ENCODE assay signal across 22 cellular contexts in the genomic region with DNA sequence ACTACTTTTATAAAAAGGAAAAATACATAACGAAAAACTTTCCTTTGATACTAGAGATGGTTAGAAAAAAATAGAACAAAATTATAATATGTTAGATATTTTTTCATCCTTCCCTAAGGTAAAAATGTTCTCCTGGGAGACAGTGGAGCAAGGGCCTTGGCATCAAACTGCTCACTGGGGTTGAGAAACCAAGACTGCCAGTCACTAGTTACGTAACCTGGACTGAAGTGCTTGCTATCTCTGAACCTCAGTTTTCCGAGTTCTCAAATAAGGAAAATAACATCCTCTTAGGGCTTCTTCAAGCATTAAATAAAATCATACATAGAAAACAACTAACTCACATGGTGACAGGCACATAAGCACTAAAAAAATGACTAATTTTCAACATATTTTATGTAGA. TPM values are rescaled to one million over a fixed set of nuclear protein-coding genes. Genes with fewer than 3 reads are reported as not detected.
A peak's percentile ranks its signal among the peaks of the same experiment; 100 is the strongest.
DNase-seq lines count a peak whose midpoint lies in the region; ATAC-seq and TF ChIP-seq lines count a peak whose summit lies in the region.
"Had no signal": no experiment of that assay in that cellular context is flagged by ENCODE, and none has a peak within 500 bp of the region (broad histone marks: within the 10 kb centered on the region; RNA-seq: fewer than 3 reads in every experiment).

No MANE protein-coding gene starts in this region.

- dilution Hi-C loops in mammary epithelial cell (cut with HindIII; ENCODE audit: low sequenced_read_pairs) = no loop called here

- no peak for ATAC-seq in GM19328 (IDR thresholded peaks at IDR 0.05; ENCODE audit: unreplicated experiment)
- ATAC-seq: activated CD4-positive, CD25-positive, alpha-beta regulatory T cell treated with anti-CD3 and anti-CD28 coated beads, Interleukin-2, amount 50 U/mL, for 24 hours; activated naive CD8-positive, alpha-beta T cell treated with anti-CD3 and anti-CD28 coated beads, Interleukin-2, amount 50 U/mL, for 24 hours; stimulated activated memory B cell treated with anti-CD40 and anti-IgM and Interleukin-4, amounts not matched to agents 10 μg/mL and 1 μg/mL and 100 μg/mL, for 72 hours had no signal

- CTCF ChIA-PET in mammary epithelial cell (lab: Charles Lee; ENCODE audit: low non-redundant PET) = interaction anchor here (0.5 kb wide), 1 partner anchor 384 kb away, joined by 3 read pairs; no protein-coding TSS in a partner anchor

- H3K4me1 ChIP-seq in ACC112 (ENCODE audit: control insufficient read depth, insufficient read depth, low read length, unreplicated experiment) (peaks cover 71% of the 10 kb centered on the region), GM23248 (ENCODE audit: insufficient read depth) (peaks cover 74% of the 10 kb centered on the region), mammary epithelial cell (ENCODE audit: insufficient read depth, low read length) (peaks cover 17% of the 10 kb centered on the region)
- H3K4me1 ChIP-seq: BLaER1 had no signal

- no peaks in the 10 kb centered on the region for H3K9me3 ChIP-seq in GM23248 (ENCODE audit: low read depth)
- no peaks in the 10 kb centered on the region for H3K9me3 ChIP-seq in mammary epithelial cell (replicated peaks; ENCODE audit: insufficient read depth, low read length)
- H3K9me3 ChIP-seq: BLaER1 had no signal

- H4K20me1 ChIP-seq in GM23248 (ENCODE audit: insufficient read depth) (no peaks in the 10 kb centered on the region), mammary epithelial cell (ENCODE audit: insufficient read depth, low read length) (no peaks in the 10 kb centered on the region)
- H4K20me1 ChIP-seq: BLaER1 had no signal

- H3K27me3 Mint-ChIP-seq in mesothelial cell of epicardium (ENCODE audit: low read depth) = no peaks in the 10 kb centered on the region

- peaks cover 33% of the 10 kb centered on the region for H3K4me1 Mint-ChIP-seq in mesothelial cell of epicardium
- H3K4me1 Mint-ChIP-seq: activated naive CD8-positive, alpha-beta T cell treated with anti-CD3 and anti-CD28 coated beads, Interleukin-2, amount 50 U/mL, for 24 hours; memory B cell; naive B cell; stimulated activated memory B cell treated with anti-CD40 and anti-IgM and Interleukin-4, amounts not matched to agents 10 μg/mL and 1 μg/mL and 100 μg/mL, for 72 hours had no signal

- DNase-seq in GM23248 (peak; percentile 71), mammary epithelial cell (no peak), iris pigment epithelial cell (ENCODE audit: low read depth) (peak; percentile 68), UCSD-AML1 (lab: John Stamatoyannopoulos, UW; ENCODE audit: unreplicated experiment) (no peak), mesothelial cell of epicardium (ENCODE audit: low spot score in 2 of 2, unreplicated experiment in 2 of 2) (no peak), anterior cingulate cortex (lab: John Stamatoyannopoulos, UW) (no peak)
- DNase-seq: activated CD4-positive, alpha-beta memory T cell treated with anti-CD3 and anti-CD28 coated beads for 36 hours; activated effector memory CD4-positive, alpha-beta T cell treated with anti-CD3 and anti-CD28 coated beads, Interleukin-2, amount 50 U/mL, for 16 hours; activated naive CD8-positive, alpha-beta T cell treated with anti-CD3 and anti-CD28 coated beads, Interleukin-2, amount 50 U/mL, for 24 hours; Calu3; head of caudate nucleus; naive B cell; NCI-H2029 treated with DMSO at 0.1 percent for 48 hours; NCI-H446; retina; stimulated activated CD4-positive, alpha-beta T cell treated with anti-CD3 and anti-CD28 coated beads, Interleukin-4, amount 100 ng/mL, for 1 hour had no signal

- H3K27me3 ChIP-seq in ACC112 (ENCODE audit: insufficient read depth, low read length) (no peaks in the 10 kb centered on the region), GM23248 (replicated peaks; ENCODE audit: insufficient read depth) (no peaks in the 10 kb centered on the region), mammary epithelial cell (ENCODE audit: insufficient read depth, low read length) (no peaks in the 10 kb centered on the region)
- H3K27me3 ChIP-seq: BLaER1 had no signal

- H3K9ac ChIP-seq in GM23248 (peak overlapping the region; percentile 80), mammary epithelial cell (ENCODE audit: insufficient read depth, low read length) (no peak overlapping the region)
- H3K9ac ChIP-seq: BLaER1 had no signal

- no peaks in the 10 kb centered on the region for H3K36me3 Mint-ChIP-seq in mesothelial cell of epicardium
- H3K36me3 Mint-ChIP-seq: activated CD4-positive, alpha-beta memory T cell treated with anti-CD3 and anti-CD28 coated beads for 36 hours; memory B cell; naive B cell; stimulated activated memory B cell treated with anti-CD40 and anti-IgM and Interleukin-4, amounts not matched to agents 10 μg/mL and 1 μg/mL and 100 μg/mL, for 72 hours had no signal

- in situ Hi-C loops in GM23248 (cut with MboI) (no loop called here), mammary epithelial cell (cut with MboI; ENCODE audit: low sequenced_read_pairs in 2 of 2) (no loop called here)

- H3K9me2 ChIP-seq in GM23248 (ENCODE audit: insufficient read depth) = no peaks in the 10 kb centered on the region

- H3K4me2 ChIP-seq in GM23248 (ENCODE audit: unreplicated experiment) (peak overlapping the region; percentile 54), mammary epithelial cell (ENCODE audit: insufficient read depth, low read depth, low read length) (no peak overlapping the region)
- H3K4me2 ChIP-seq: BLaER1 had no signal

- no peak overlapping the region for H3K4me3 Mint-ChIP-seq in mesothelial cell of epicardium
- H3K4me3 Mint-ChIP-seq: activated CD4-positive, alpha-beta memory T cell treated with anti-CD3 and anti-CD28 coated beads for 36 hours; activated naive CD8-positive, alpha-beta T cell treated with anti-CD3 and anti-CD28 coated beads, Interleukin-2, amount 50 U/mL, for 24 hours; memory B cell; naive B cell; stimulated activated memory B cell treated with anti-CD40 and anti-IgM and Interleukin-4, amounts not matched to agents 10 μg/mL and 1 μg/mL and 100 μg/mL, for 72 hours had no signal

- H3K27ac Mint-ChIP-seq in mesothelial cell of epicardium = no peak overlapping the region
- H3K27ac Mint-ChIP-seq: activated CD4-positive, alpha-beta memory T cell treated with anti-CD3 and anti-CD28 coated beads for 36 hours; activated naive CD8-positive, alpha-beta T cell treated with anti-CD3 and anti-CD28 coated beads, Interleukin-2, amount 50 U/mL, for 24 hours; memory B cell; naive B cell; stimulated activated memory B cell treated with anti-CD40 and anti-IgM and Interleukin-4, amounts not matched to agents 10 μg/mL and 1 μg/mL and 100 μg/mL, for 72 hours had no signal

- peak overlapping the region; percentile 8; the same call in 1 of the 2 replicates for H3K4me3 ChIP-seq in ACC112 (ENCODE audit: low read depth, low read length)
- peak overlapping the region; percentile 22; the same call in 1 of the 2 replicates for H3K4me3 ChIP-seq in GM23248
- H3K4me3 ChIP-seq in mammary epithelial cell (replicated peaks in 1 of 3; ENCODE audit: insufficient read depth in 1 of 3, low read depth in 2 of 3, low read length in 3 of 3) = no peak overlapping the region
- H3K4me3 ChIP-seq: BLaER1 had no signal

- no peak for TF ChIP-seq CTCF in mammary epithelial cell (conservative IDR thresholded peaks at IDR 0.05 in 1 of 2, IDR thresholded peaks at IDR 0.05 in 1 of 2; ENCODE audit: extremely low read depth in 1 of 2, insufficient read depth in 1 of 2, low read depth in 1 of 2, low read length in 2 of 2)
- TF ChIP-seq CTCF in mesothelial cell of epicardium (IDR thresholded peaks at IDR 0.05; ENCODE audit: unreplicated experiment) = no peak

- peak overlapping the region; percentile 87 for H3K27ac ChIP-seq in ACC112 (ENCODE audit: low read depth, low read length)
- peak overlapping the region; percentile 98 for H3K27ac ChIP-seq in GM23248
- peak overlapping the region; percentile 38 for H3K27ac ChIP-seq in mammary epithelial cell (ENCODE audit: insufficient read depth, low read depth, low read length)
- H3K27ac ChIP-seq: BLaER1 had no signal

- intact Hi-C loops in mammary epithelial cell (cut with micrococcal nuclease) = no loop called here

- H3K79me2 ChIP-seq in ACC112 (ENCODE audit: control insufficient read depth, insufficient read depth, low read length, unreplicated experiment) = peaks cover 2% of the 10 kb centered on the region
- H3K79me2 ChIP-seq in GM23248 (ENCODE audit: insufficient read depth) = peaks cover 64% of the 10 kb centered on the region
- H3K79me2 ChIP-seq in mammary epithelial cell (ENCODE audit: insufficient read depth, low read length) = peaks cover 66% of the 10 kb centered on the region

- no peaks in the 10 kb centered on the region for H3K36me3 ChIP-seq in ACC112 (ENCODE audit: insufficient read depth, low read length)
- H3K36me3 ChIP-seq in GM23248 (ENCODE audit: low read depth) = no peaks in the 10 kb centered on the region
- peaks cover 8% of the 10 kb centered on the region for H3K36me3 ChIP-seq in mammary epithelial cell (ENCODE audit: insufficient read depth, low read length)
- H3K36me3 ChIP-seq: BLaER1 had no signal

- no peaks in the 10 kb centered on the region for H3K9me3 Mint-ChIP-seq in mesothelial cell of epicardium
- H3K9me3 Mint-ChIP-seq: activated CD4-positive, alpha-beta memory T cell treated with anti-CD3 and anti-CD28 coated beads for 36 hours; activated naive CD8-positive, alpha-beta T cell treated with anti-CD3 and anti-CD28 coated beads, Interleukin-2, amount 50 U/mL, for 24 hours; memory B cell; stimulated activated memory B cell treated with anti-CD40 and anti-IgM and Interleukin-4, amounts not matched to agents 10 μg/mL and 1 μg/mL and 100 μg/mL, for 72 hours had no signal

- 48 to 59% methylated on average over 3 of the region's 3 CpGs for WGBS in GM23248 (ENCODE audit: low coverage in 1 of 2, low lambda C conversion rate in 2 of 2, missing lambda C conversion rate in 2 of 2), 2 experiments
- WGBS in mammary epithelial cell (ENCODE audit: low coverage, missing lambda C conversion rate) = 98% methylated on average over 3 of the region's 3 CpGs

- BruUV-seq in mammary epithelial cell (replicated peaks; lab: Mats Ljungman, UMichigan) = no TSS peak

- H3F3A ChIP-seq in GM23248 (ENCODE audit: insufficient read depth) = peaks cover 70% of the 10 kb centered on the region

- H2AFZ ChIP-seq in ACC112 (ENCODE audit: low read length, unreplicated experiment) (no peak overlapping the region), GM23248 (no peak overlapping the region), mammary epithelial cell (ENCODE audit: low read depth, low read length) (no peak overlapping the region)

RNA-seq across cellular contexts. Expression of a gene that starts 48.2 kb away (rescaled TPM):
- total RNA-seq in GM23248 (2014; rRNA removed; shearing (Covaris generic)) = 795 and 861 TPM in 2 replicates
- 550 and 553 TPM in 2 replicates for polyA plus RNA-seq in GM23248 (2016; fragmentation: Nextera tagmentation; extraction: Ambion mirVana)
- total RNA-seq in mammary epithelial cell = 100 to 1,000 TPM; 191 to 302 TPM
- polyA plus RNA-seq in mammary epithelial cell = 60.4 TPM
- polyA minus RNA-seq in mammary epithelial cell = 101 TPM
- total RNA-seq in mesothelial cell of epicardium = 43.4 to 51.8 TPM (median 46.6 TPM) in 3 replicates

Comparison
In these comparisons a context has a peak if more than half of its experiments do, and no peak if none do; other contexts are left out.
1. H3K27ac ChIP-seq: peak in every context shown above with its lines; median percentile 98 in GM23248; 87 in ACC112; 38 in mammary epithelial cell.
2. H3K4me3 ChIP-seq: peak in ACC112 (single experiment) and GM23248 (single experiment); none in mammary epithelial cell (0 of 3).
3. DNase-seq: peak in GM23248 (single experiment) and iris pigment epithelial cell (single experiment); none in mammary epithelial cell (single experiment), UCSD-AML1 (single experiment), mesothelial cell of epicardium (0 of 2) and anterior cingulate cortex (0 of 58).